ENCODE assay signal across 8 cellular contexts in the genomic region with DNA sequence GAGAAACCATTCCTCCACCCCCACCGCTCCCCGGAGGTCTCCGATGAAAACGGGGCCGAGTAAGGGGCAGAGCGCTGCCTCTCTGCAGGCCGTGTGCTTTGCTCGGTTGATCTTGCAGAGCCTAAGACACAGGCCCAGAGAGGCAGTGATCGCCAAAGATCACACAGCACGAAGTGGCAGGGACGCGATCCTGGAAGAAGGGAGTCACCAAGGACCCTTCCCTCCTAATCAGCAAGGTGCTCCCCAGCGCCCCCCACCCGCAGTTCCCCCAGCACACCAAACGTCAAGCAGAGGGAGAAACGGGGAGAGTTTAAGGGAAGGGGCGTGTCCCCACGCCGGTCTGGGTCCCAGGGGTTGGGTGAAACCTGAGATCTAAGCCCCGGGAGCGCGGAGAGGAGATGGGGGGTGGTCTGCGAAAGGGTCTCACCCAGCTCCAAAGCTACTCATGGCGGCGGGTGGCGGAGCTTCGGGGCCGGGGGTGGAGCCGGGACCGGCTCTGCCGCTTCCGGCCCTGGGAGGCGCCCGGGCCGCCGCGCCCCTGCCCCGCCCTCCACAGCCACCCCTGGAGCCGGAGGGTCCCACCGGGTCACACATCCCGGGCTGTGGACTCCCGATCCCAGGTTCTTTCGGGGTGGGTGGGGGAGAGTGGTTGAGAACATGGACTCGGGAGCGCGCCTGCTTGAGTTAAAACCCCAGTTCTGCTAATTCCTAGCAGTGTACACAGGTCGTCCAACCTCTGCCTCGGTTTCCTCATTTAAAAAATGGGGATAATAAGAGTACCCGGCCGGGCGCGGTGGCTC. TPM values are rescaled to one million over a fixed set of nuclear protein-coding genes. Genes with fewer than 3 reads are reported as not detected.
DNase-seq lines count a peak whose midpoint lies in the region; ATAC-seq and TF ChIP-seq lines count a peak whose summit lies in the region.

A gene with protein sequence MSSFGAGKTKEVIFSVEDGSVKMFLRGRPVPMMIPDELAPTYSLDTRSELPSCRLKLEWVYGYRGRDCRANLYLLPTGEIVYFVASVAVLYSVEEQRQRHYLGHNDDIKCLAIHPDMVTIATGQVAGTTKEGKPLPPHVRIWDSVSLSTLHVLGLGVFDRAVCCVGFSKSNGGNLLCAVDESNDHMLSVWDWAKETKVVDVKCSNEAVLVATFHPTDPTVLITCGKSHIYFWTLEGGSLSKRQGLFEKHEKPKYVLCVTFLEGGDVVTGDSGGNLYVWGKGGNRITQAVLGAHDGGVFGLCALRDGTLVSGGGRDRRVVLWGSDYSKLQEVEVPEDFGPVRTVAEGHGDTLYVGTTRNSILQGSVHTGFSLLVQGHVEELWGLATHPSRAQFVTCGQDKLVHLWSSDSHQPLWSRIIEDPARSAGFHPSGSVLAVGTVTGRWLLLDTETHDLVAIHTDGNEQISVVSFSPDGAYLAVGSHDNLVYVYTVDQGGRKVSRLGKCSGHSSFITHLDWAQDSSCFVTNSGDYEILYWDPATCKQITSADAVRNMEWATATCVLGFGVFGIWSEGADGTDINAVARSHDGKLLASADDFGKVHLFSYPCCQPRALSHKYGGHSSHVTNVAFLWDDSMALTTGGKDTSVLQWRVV (minus strand): TSS at position 468 of the 800 bp plus-strand sequence. CDS start 21 bp downstream, at position 447.

- H3K27ac ChIP-seq in SK-N-SH (ENCODE audit: low read depth in 2 of 2, low read length in 1 of 2) = no peak within 1 kb of the TSS
- no peak within 1 kb of the TSS for H3K27ac ChIP-seq in OCI-LY7 (ENCODE audit: low read depth, low read length, poor library complexity, severe bottlenecking)
- peak within 1 kb of the TSS; percentile 93 for H3K27ac ChIP-seq in foreskin keratinocyte
- H3K27ac ChIP-seq in vagina = peak within 1 kb of the TSS; percentile 68
- H3K27ac ChIP-seq in WERI-Rb-1 = no peak within 1 kb of the TSS

- no peak within 1 kb of the TSS for H3K9ac ChIP-seq in SK-N-SH

- CTCF ChIA-PET in SK-N-SH (lab: Yijun Ruan, JAX) (interaction anchor here (0.9 to 1.2 kb wide), 2 partner anchors 20 to 153 kb away, joined by 3 read pairs; no protein-coding TSS in a partner anchor), OCI-LY7 (lab: Charles Lee; ENCODE audit: unreplicated experiment) (no interaction called here)

- H3K4me2 ChIP-seq in SK-N-SH = no peak within 1 kb of the TSS
- H3K4me2 ChIP-seq in OCI-LY7 (ENCODE audit: low read length) = peak within 1 kb of the TSS; percentile 68

- H3K36me3 Mint-ChIP-seq in activated T-helper 2 cell treated with anti-CD3 and anti-CD28 coated beads, Interferon-gamma antibody, Interleukin-2, Interleukin-4, amounts not matched to agents 10 μg/mL and 5 μg/mL and 100 μg/mL, durations not matched to agents 14 hours and 24 hours and 36 hours (ENCODE audit: low read depth) = peaks cover 34% of the 10 kb centered on the region

- no peaks in the 10 kb centered on the region for H3K27me3 ChIP-seq in SK-N-SH (ENCODE audit: insufficient read depth)
- H3K27me3 ChIP-seq in foreskin keratinocyte = no peaks in the 10 kb centered on the region
- no peaks in the 10 kb centered on the region for H3K27me3 ChIP-seq in vagina
- no peaks in the 10 kb centered on the region for H3K27me3 ChIP-seq in WERI-Rb-1 (ENCODE audit: insufficient read depth, low read depth, severe bottlenecking)

- 76% methylated on average over 38 of the region's 52 CpGs for WGBS in SK-N-SH (ENCODE audit: low lambda C conversion rate)

- H3K79me2 ChIP-seq in SK-N-SH (ENCODE audit: insufficient read depth) = no peaks in the 10 kb centered on the region
- no peaks in the 10 kb centered on the region for H3K79me2 ChIP-seq in OCI-LY7 (ENCODE audit: insufficient read depth, low read depth, low read length)

- H4K20me1 ChIP-seq in SK-N-SH (ENCODE audit: insufficient read depth) (no peaks in the 10 kb centered on the region), OCI-LY7 (ENCODE audit: insufficient read depth, low read length) (no peaks in the 10 kb centered on the region)

- H3K4me3 ChIP-seq in SK-N-SH (ENCODE audit: low read depth in 2 of 2, low read length in 1 of 2) (no peak within 1 kb of the TSS), OCI-LY7 (ENCODE audit: low read depth, low read length, poor library complexity, severe bottlenecking) (peak within 1 kb of the TSS; percentile 75), vagina (peak within 1 kb of the TSS; percentile 63 to 69), WERI-Rb-1 (ENCODE audit: low read depth, low read length) (no peak within 1 kb of the TSS)

- no peaks in the 10 kb centered on the region for H3K9me2 ChIP-seq in SK-N-SH
- no peaks in the 10 kb centered on the region for H3K9me2 ChIP-seq in OCI-LY7 (ENCODE audit: insufficient read depth, low read length)

- peaks cover 15% of the 10 kb centered on the region for H3F3A ChIP-seq in SK-N-SH (replicated peaks; ENCODE audit: insufficient read depth)

- intact Hi-C loops in OCI-LY7 (cut with micrococcal nuclease; ENCODE audit: unreplicated experiment) = no loop called here
- intact Hi-C loops in activated T-helper 2 cell treated with anti-CD3 and anti-CD28 coated beads, Interferon-gamma antibody, Interleukin-2, Interleukin-4, amounts not matched to agents 10 μg/mL and 5 μg/mL and 100 μg/mL, durations not matched to agents 14 hours and 24 hours and 36 hours (cut with micrococcal nuclease) = no loop called here
- intact Hi-C loops in vagina (cut with DNase I) = no loop called here

- H3K27me3 Mint-ChIP-seq in activated T-helper 2 cell treated with anti-CD3 and anti-CD28 coated beads, Interferon-gamma antibody, Interleukin-2, Interleukin-4, amounts not matched to agents 10 μg/mL and 5 μg/mL and 100 μg/mL, durations not matched to agents 14 hours and 24 hours and 36 hours (ENCODE audit: low read depth) = no peaks in the 10 kb centered on the region

- TF ChIP-seq POLR2A in vagina (IDR thresholded peaks at IDR 0.05) = no peak

- DNase-seq in SK-N-SH = peak; percentile 15
- peak; percentile 69 for DNase-seq in OCI-LY7 (ENCODE audit: low spot score)
- DNase-seq in activated T-helper 2 cell treated with anti-CD3 and anti-CD28 coated beads, Interferon-gamma antibody, Interleukin-2, Interleukin-4, amounts not matched to agents 10 μg/mL and 5 μg/mL and 100 μg/mL, durations not matched to agents 14 hours and 24 hours and 36 hours (ENCODE audit: low spot score) = peak; percentile 56
- no peak for DNase-seq in foreskin keratinocyte
- no peak for DNase-seq in omental fat pad (ENCODE audit: low spot score)
- no peak for DNase-seq in vagina (ENCODE audit: extremely low spot score in 2 of 2)
- DNase-seq in WERI-Rb-1 = no peak

- peak within 1 kb of the TSS; percentile 95 for H3K4me3 Mint-ChIP-seq in activated T-helper 2 cell treated with anti-CD3 and anti-CD28 coated beads, Interferon-gamma antibody, Interleukin-2, Interleukin-4, amounts not matched to agents 10 μg/mL and 5 μg/mL and 100 μg/mL, durations not matched to agents 14 hours and 24 hours and 36 hours (ENCODE audit: low read depth)

- H3K36me3 ChIP-seq in SK-N-SH (replicated peaks in 1 of 2; ENCODE audit: control insufficient read depth in 1 of 2, insufficient read depth in 2 of 2, low read length in 1 of 2) (no peaks in the 10 kb centered on the region), OCI-LY7 (ENCODE audit: insufficient read depth, low read length) (no peaks in the 10 kb centered on the region), vagina (no peaks in the 10 kb centered on the region), WERI-Rb-1 (no peaks in the 10 kb centered on the region)

- peaks cover 30% of the 10 kb centered on the region for H3K4me1 Mint-ChIP-seq in activated T-helper 2 cell treated with anti-CD3 and anti-CD28 coated beads, Interferon-gamma antibody, Interleukin-2, Interleukin-4, amounts not matched to agents 10 μg/mL and 5 μg/mL and 100 μg/mL, durations not matched to agents 14 hours and 24 hours and 36 hours (ENCODE audit: low read depth)

- BruUV-seq in OCI-LY7 (replicated peaks; lab: Mats Ljungman, UMichigan) = no TSS peak

- TF ChIP-seq RAD21 in SK-N-SH (IDR thresholded peaks at IDR 0.05; ENCODE audit: low read length) = no peak

- H3K9me3 Mint-ChIP-seq in activated T-helper 2 cell treated with anti-CD3 and anti-CD28 coated beads, Interferon-gamma antibody, Interleukin-2, Interleukin-4, amounts not matched to agents 10 μg/mL and 5 μg/mL and 100 μg/mL, durations not matched to agents 14 hours and 24 hours and 36 hours = no peaks in the 10 kb centered on the region

- POLR2A ChIA-PET in SK-N-SH (lab: Yijun Ruan, JAX) (no interaction called here), OCI-LY7 (lab: Charles Lee) (no interaction called here)

- H3K9me3 ChIP-seq in SK-N-SH (no peaks in the 10 kb centered on the region), OCI-LY7 (ENCODE audit: low read length) (no peaks in the 10 kb centered on the region), vagina (no peaks in the 10 kb centered on the region), WERI-Rb-1 (ENCODE audit: severe bottlenecking) (no peaks in the 10 kb centered on the region)

- ATAC-seq in SK-N-SH treated with all-trans-retinoic acid at 6 μM for 48 hours (no peak), foreskin keratinocyte (no peak), omental fat pad (ENCODE audit: low FRiP score) (peak; percentile 19)

- TF ChIP-seq EP300 in SK-N-SH (IDR thresholded peaks at IDR 0.05; ENCODE audit: borderline replicate concordance in 1 of 2, low read depth in 1 of 2, low read length in 1 of 2) = no peak

- no peak for TF ChIP-seq CTCF in SK-N-SH (IDR thresholded peaks at IDR 0.05)
- peak; percentile 78 for TF ChIP-seq CTCF in OCI-LY7 (conservative IDR thresholded peaks at IDR 0.05; ENCODE audit: low read length)
- TF ChIP-seq CTCF in foreskin keratinocyte (conservative IDR thresholded peaks at IDR 0.05) = peak; percentile 49
- TF ChIP-seq CTCF in omental fat pad (IDR thresholded peaks at IDR 0.05) = no peak
- no peak for TF ChIP-seq CTCF in vagina (IDR thresholded peaks at IDR 0.05)
- no peak for TF ChIP-seq CTCF in WERI-Rb-1 (IDR thresholded peaks at IDR 0.05; ENCODE audit: low read depth, low read length)

- H2AFZ ChIP-seq in SK-N-SH (ENCODE audit: low read depth) (no peak within 1 kb of the TSS), OCI-LY7 (ENCODE audit: low read length) (peak within 1 kb of the TSS; percentile 80)

- peak within 1 kb of the TSS; percentile 91 for H3K27ac Mint-ChIP-seq in activated T-helper 2 cell treated with anti-CD3 and anti-CD28 coated beads, Interferon-gamma antibody, Interleukin-2, Interleukin-4, amounts not matched to agents 10 μg/mL and 5 μg/mL and 100 μg/mL, durations not matched to agents 14 hours and 24 hours and 36 hours

- H3K4me1 ChIP-seq in SK-N-SH (ENCODE audit: control insufficient read depth in 1 of 2, insufficient read depth in 2 of 2, low read depth in 1 of 2, low read length in 1 of 2) = peaks cover 0 to 5% of the 10 kb centered on the region in 2 experiments; a peak in 1 of 4 replicates
- H3K4me1 ChIP-seq in OCI-LY7 (ENCODE audit: insufficient read depth, low read length, poor library complexity, severe bottlenecking) = peaks cover 49% of the 10 kb centered on the region
- peaks cover 17% of the 10 kb centered on the region for H3K4me1 ChIP-seq in foreskin keratinocyte
- H3K4me1 ChIP-seq in vagina = peaks cover 52% of the 10 kb centered on the region

RNA-seq across cellular contexts. Expression of the gene that starts here (rescaled TPM):
- polyA plus RNA-seq in SK-N-SH (2012; rRNA removed) (10.3 and 12.4 TPM in 2 replicates), foreskin keratinocyte (58.1 and 63.6 TPM in 2 replicates)
- 4.0 and 7.6 TPM in 2 replicates for polyA plus RNA-seq in SK-N-SH (2012; cell fraction: cytosol; rRNA removed)
- 24.4 and 27.6 TPM in 2 replicates for polyA plus RNA-seq in SK-N-SH (2012; cell fraction: nucleus; rRNA removed)
- total RNA-seq in OCI-LY7 (2014; rRNA removed; shearing (Covaris generic)) = 23.6 and 26.1 TPM in 2 replicates
- total RNA-seq in OCI-LY7 (2022) (47.5 and 52.5 TPM in 2 replicates), foreskin keratinocyte (53.0 and 61.6 TPM in 2 replicates), omental fat pad (10 to 100 TPM; 18.0 to 22.4 (median 19.9) TPM), vagina (74.9 TPM)
- 180 and 207 TPM in 2 replicates for total RNA-seq in activated T-helper 2 cell treated with anti-CD3 and anti-CD28 coated beads, Interferon-gamma antibody, Interleukin-2, Interleukin-4, amounts not matched to agents 10 μg/mL and 5 μg/mL and 100 μg/mL, durations not matched to agents 14 hours and 24 hours and 36 hours

Comparison
In these comparisons a context has a peak if more than half of its experiments do, and no peak if none do; other contexts are left out.
1. DNase-seq: peak in SK-N-SH (single experiment), OCI-LY7 (single experiment) and activated T-helper 2 cell treated with anti-CD3 and anti-CD28 coated beads, Interferon-gamma antibody, Interleukin-2, Interleukin-4, amounts not matched to agents 10 μg/mL and 5 μg/mL and 100 μg/mL, durations not matched to agents 14 hours and 24 hours and 36 hours (single experiment); none in foreskin keratinocyte (0 of 2), omental fat pad (single experiment), vagina (0 of 2) and WERI-Rb-1 (single experiment).
2. H3K27ac ChIP-seq: peak in foreskin keratinocyte (single experiment) and vagina (single experiment); none in SK-N-SH (0 of 2), OCI-LY7 (single experiment) and WERI-Rb-1 (single experiment).
3. H3K4me3 ChIP-seq: peak in OCI-LY7 (single experiment) and vagina (2 of 2); none in SK-N-SH (0 of 2) and WERI-Rb-1 (single experiment).
4. CTCF ChIP-seq: peak in OCI-LY7 (single experiment) and foreskin keratinocyte (single experiment); none in SK-N-SH (single experiment), omental fat pad (0 of 3), vagina (0 of 3) and WERI-Rb-1 (single experiment).